ENCODE assay signal across 1 cellular context in genomic region chr1:153990468-153991150, GRCh38.
TF ChIP-seq lines count a peak whose summit lies in the region.

RPS27 (plus strand) TSS chr1:153990762; CDS start chr1:153990797, 35 bp downstream.

TF ChIP-seq in K562, 482 proteins besides CTCF, POLR2A, EP300 and RAD21 (continued from another document and continues in another):
- TF ChIP-seq ZBTB49 (CRISPR knock-in tag; IDR thresholded peaks at IDR 0.05; ENCODE audit: borderline replicate concordance) (no peak), ZNF717 (CRISPR knock-in tag; IDR thresholded peaks at IDR 0.05) (no peak), ZNF282 (CRISPR knock-in tag; IDR thresholded peaks at IDR 0.05) (no peak), NR4A1 (CRISPR knock-in tag; IDR thresholded peaks at IDR 0.05) (no peak), NR4A1 (tag; IDR thresholded peaks at IDR 0.05) (peak; percentile 83; the same call in 1 of the 2 replicates), ZNF316 (IDR thresholded peaks at IDR 0.05) (no peak), ADNP (tag; IDR thresholded peaks at IDR 0.05) (no peak), SAP30 (IDR thresholded peaks at IDR 0.05; ENCODE audit: borderline replicate concordance, insufficient read depth, low read depth, low read length, poor library complexity, severe bottlenecking) (no peak), ZNF165 (CRISPR knock-in tag; IDR thresholded peaks at IDR 0.05; ENCODE audit: borderline replicate concordance) (no peak), MBD2 (IDR thresholded peaks at IDR 0.05; ENCODE audit: borderline replicate concordance, low read depth) (peak; percentile 94; the same call in 1 of the 2 replicates), TGIF2 (CRISPR knock-in tag; IDR thresholded peaks at IDR 0.05) (no peak), TAF15 (IDR thresholded peaks at IDR 0.05; ENCODE audit: low read depth, low read length) (no peak), MLX (CRISPR knock-in tag; conservative IDR thresholded peaks at IDR 0.05) (no peak; a peak in 1 of 4 replicates), FOXJ3 (CRISPR knock-in tag; IDR thresholded peaks at IDR 0.05) (no peak), ZNF175 (CRISPR knock-in tag; IDR thresholded peaks at IDR 0.05; ENCODE audit: low read depth) (peak; percentile 89), HMBOX1 (IDR thresholded peaks at IDR 0.05) (no peak), SIRT6 (IDR thresholded peaks at IDR 0.05; ENCODE audit: low read depth, low read length) (no peak), THRAP3 (IDR thresholded peaks at IDR 0.05; ENCODE audit: borderline replicate concordance) (peak; percentile 68), CBX1 (IDR thresholded peaks at IDR 0.05; ENCODE audit: low read depth) (peak; percentile 60; the same call in 1 of the 2 replicates), MBD1 (CRISPR knock-in tag; IDR thresholded peaks at IDR 0.05) (no peak), ZNF431 (CRISPR knock-in tag; IDR thresholded peaks at IDR 0.05) (no peak; the same call in 1 of the 2 replicates), MYC (IDR thresholded peaks at IDR 0.05; ENCODE audit: low read depth, low read length) (peak; percentile 95), MYC (CRISPR knock-in tag; IDR thresholded peaks at IDR 0.05; ENCODE audit: borderline replicate concordance, low read depth) (peak; percentile 82; the same call in 1 of the 2 replicates), ZNF133 (CRISPR knock-in tag; IDR thresholded peaks at IDR 0.05) (no peak), ARHGAP35 (IDR thresholded peaks at IDR 0.05; ENCODE audit: partially characterized antibody) (no peak), ZEB2 (IDR thresholded peaks at IDR 0.05) (no peak), ZNF24 (IDR thresholded peaks at IDR 0.05) (no peak), ZBTB43 (CRISPR knock-in tag; IDR thresholded peaks at IDR 0.05) (0 out of 2 replicates have a peak, but pooled peaks have one; percentile 31), HMG20A (CRISPR knock-in tag; conservative IDR thresholded peaks at IDR 0.05) (no peak), ZNF830 (CRISPR knock-in tag; IDR thresholded peaks at IDR 0.05) (no peak), KDM1A (IDR thresholded peaks at IDR 0.05) (no peak), TCF7L2 (IDR thresholded peaks at IDR 0.05; ENCODE audit: low read depth, low read length) (peak; percentile 100), MCM7 (IDR thresholded peaks at IDR 0.05) (no peak), SMARCA5 (IDR thresholded peaks at IDR 0.05) (no peak), ATF6 (CRISPR knock-in tag; IDR thresholded peaks at IDR 0.05) (no peak), CBFA2T2 (conservative IDR thresholded peaks at IDR 0.05) (no peak), MAFF (IDR thresholded peaks at IDR 0.05; ENCODE audit: low read length) (0 out of 2 replicates have a peak, but pooled peaks have one; percentile 14), SMARCB1 (IDR thresholded peaks at IDR 0.05; ENCODE audit: insufficient read length, low read depth) (no peak), PREB (CRISPR knock-in tag; IDR thresholded peaks at IDR 0.05) (no peak), SP2 (IDR thresholded peaks at IDR 0.05; ENCODE audit: extremely low read depth, low read depth, low read length, poor library complexity, severe bottlenecking) (no peak), ZNF280A (IDR thresholded peaks at IDR 0.05; ENCODE audit: low read depth, partially characterized antibody) (no peak), NR3C1 (CRISPR knock-in tag; IDR thresholded peaks at IDR 0.05) (no peak), ZNF23 (CRISPR knock-in tag; IDR thresholded peaks at IDR 0.05) (no peak), PRMT5 (CRISPR knock-in tag; IDR thresholded peaks at IDR 0.05) (no peak), HNRNPL (IDR thresholded peaks at IDR 0.05; ENCODE audit: low read depth, low read length) (no peak), ZNF561 (CRISPR knock-in tag; conservative IDR thresholded peaks at IDR 0.05) (no peak), ZNF584 (CRISPR knock-in tag; IDR thresholded peaks at IDR 0.05; ENCODE audit: low read depth) (peak; percentile 80; the same call in 1 of the 2 replicates), PHF8 (IDR thresholded peaks at IDR 0.05; ENCODE audit: borderline replicate concordance, low read length) (peak; percentile 100), ZBTB17 (CRISPR knock-in tag; IDR thresholded peaks at IDR 0.05) (0 out of 2 replicates have a peak, but pooled peaks have one; percentile 68), U2AF2 (optimal IDR thresholded peaks at IDR 0.05; ENCODE audit: low read depth, low read length) (no peak), MAFK (IDR thresholded peaks at IDR 0.05; ENCODE audit: low read length) (peak; percentile 29; the same call in 1 of the 2 replicates), FOXK2 (conservative IDR thresholded peaks at IDR 0.05 in 1 of 2, IDR thresholded peaks at IDR 0.05 in 1 of 2; ENCODE audit: low read depth in 2 of 2) (peak; percentile 68 to 88), FOXA3 (CRISPR knock-in tag; conservative IDR thresholded peaks at IDR 0.05 in 1 of 2, IDR thresholded peaks at IDR 0.05 in 1 of 2) (no peak), BRF2 (IDR thresholded peaks at IDR 0.05; ENCODE audit: borderline replicate concordance, insufficient read depth, insufficient read length) (no peak), ZFPM2 (CRISPR knock-in tag; IDR thresholded peaks at IDR 0.05) (no peak), RBM15 (IDR thresholded peaks at IDR 0.05; ENCODE audit: insufficient read depth, low read length) (no peak), ZSCAN29 (IDR thresholded peaks at IDR 0.05) (peak; percentile 97), ETV6 (IDR thresholded peaks at IDR 0.05; ENCODE audit: borderline replicate concordance in 1 of 2, low read depth in 2 of 2, low read length in 1 of 2) (no peak), ETV6 (CRISPR knock-in tag; IDR thresholded peaks at IDR 0.05; ENCODE audit: borderline replicate concordance) (no peak; the same call in 1 of the 2 replicates), ZBTB1 (CRISPR knock-in tag; IDR thresholded peaks at IDR 0.05; ENCODE audit: borderline replicate concordance, low read depth) (no peak), LEF1 (IDR thresholded peaks at IDR 0.05) (peak; percentile 77), ZC3H8 (IDR thresholded peaks at IDR 0.05) (no peak), GTF2A2 (tag; IDR thresholded peaks at IDR 0.05) (peak; percentile 92), HDAC1 (IDR thresholded peaks at IDR 0.05) (peak; percentile 49 to 88; a peak in 3 of 4 replicates)
